8 cellular contexts compared by ENCODE assay signal in genomic region chr12:93379432-93380308, GRCh38. TPM values are rescaled to one million over a fixed set of nuclear protein-coding genes. Genes with fewer than 3 reads are reported as not detected.
A peak's percentile ranks its signal among the peaks of the same experiment; 100 is the strongest.
DNase-seq lines count a peak whose midpoint lies in the region; ATAC-seq and TF ChIP-seq lines count a peak whose summit lies in the region.

No MANE protein-coding gene starts in this region.

- peaks cover 24% of the 10 kb centered on the region for H3K4me1 ChIP-seq in CD8-positive, alpha-beta T cell (ENCODE audit: insufficient read depth, low read length)
- H3K4me1 ChIP-seq in lung (ENCODE audit: control insufficient read depth in 2 of 2, insufficient read depth in 2 of 2, low read length in 2 of 2) (peaks cover 3 to 7% of the 10 kb centered on the region in 2 donors), upper lobe of left lung (peaks cover 33 to 60% (median 48%) of the 10 kb centered on the region in 4 donors)

- no peak for TF ChIP-seq POLR2A in upper lobe of left lung (IDR thresholded peaks at IDR 0.05)

- H3K9me3 ChIP-seq in CD8-positive, alpha-beta T cell (ENCODE audit: low read length) = no peaks in the 10 kb centered on the region
- H3K9me3 ChIP-seq in KOPT-K1 (ENCODE audit: insufficient read depth, low read length, poor library complexity, severe bottlenecking) (no peaks in the 10 kb centered on the region), lung (ENCODE audit: control insufficient read depth in 2 of 2, insufficient read depth in 1 of 2, low read length in 1 of 2) (no peaks in the 10 kb centered on the region), upper lobe of left lung (no peaks in the 10 kb centered on the region)

- no peaks in the 10 kb centered on the region for H3K36me3 ChIP-seq in CD8-positive, alpha-beta T cell (ENCODE audit: insufficient read depth, low read length)
- H3K36me3 ChIP-seq in KOPT-K1 (ENCODE audit: insufficient read depth, low read length) (peaks cover 28% of the 10 kb centered on the region), lung (ENCODE audit: control insufficient read depth in 2 of 2, insufficient read depth in 2 of 2, low read length in 2 of 2) (peaks cover 0 to 1% of the 10 kb centered on the region in 2 donors), upper lobe of left lung (no peaks in the 10 kb centered on the region)

- peak overlapping the region; percentile 81 for H3K27ac ChIP-seq in CD8-positive, alpha-beta T cell (ENCODE audit: low read depth, low read length)
- H3K27ac ChIP-seq in KOPT-K1 (ENCODE audit: low read depth, low read length, poor library complexity, severe bottlenecking) (peak overlapping the region; percentile 95), lung (ENCODE audit: low read depth in 1 of 2, low read length in 1 of 2) (peak overlapping the region; percentile 55 to 90), upper lobe of left lung (peak overlapping the region; percentile 94 to 98 (median 96))

- intact Hi-C loops in CD8-positive, alpha-beta T cell (cut with DNase I, micrococcal nuclease) = loop anchor here (2.0 to 10.0 kb wide), 13 partner anchors 17 to 1502 kb away; partner anchors contain the start of genes CEP83 (in 2 of the 2), SOCS2 (in 2 of the 2), EEA1 (in 1 of the 2) and UBE2N (in 1 of the 2)

- no peaks in the 10 kb centered on the region for H3K27me3 ChIP-seq in CD8-positive, alpha-beta T cell (ENCODE audit: insufficient read depth, low read length)
- no peaks in the 10 kb centered on the region for H3K27me3 ChIP-seq in lung (ENCODE audit: control insufficient read depth, insufficient read depth)
- H3K27me3 ChIP-seq in upper lobe of left lung = no peaks in the 10 kb centered on the region

- peak overlapping the region; percentile 87 for H3K4me3 ChIP-seq in CD8-positive, alpha-beta T cell (ENCODE audit: low read depth, low read length)
- H3K4me3 ChIP-seq in lung (peak overlapping the region; percentile 40), upper lobe of left lung (peak overlapping the region; percentile 81 to 95 (median 88))

- POLR2A ChIA-PET in CD8-positive, alpha-beta T cell (lab: Charles Lee) = interaction anchor here (0.6 to 1.2 kb wide), 2 partner anchors 103 to 135 kb away, joined by 5 read pairs; no protein-coding TSS in a partner anchor

- peak overlapping the region; percentile 99 for H3K4me3 Mint-ChIP-seq in CD8-positive, alpha-beta T cell
- H3K4me3 Mint-ChIP-seq in brain = peak overlapping the region; percentile 98 to 100 (median 100)

- no peak for TF ChIP-seq EP300 in upper lobe of left lung (IDR thresholded peaks at IDR 0.05)

- CTCF ChIA-PET in CD8-positive, alpha-beta T cell (lab: Charles Lee) = interaction anchor here (0.7 to 4.1 kb wide), 7 partner anchors 10 to 392 kb away, joined by 3 to 23 read pairs (median 3); no protein-coding TSS in a partner anchor

- H3K4me1 Mint-ChIP-seq in CD8-positive, alpha-beta T cell (ENCODE audit: low read depth) = peaks cover 50% of the 10 kb centered on the region
- H3K4me1 Mint-ChIP-seq in brain = peaks cover 58% of the 10 kb centered on the region

- WGBS in lung, 2 donors = 4 to 8% methylated on average over 7 of the region's 7 CpGs
- WGBS in upper lobe of left lung, 2 donors = 3 to 4% methylated on average over 7 of the region's 7 CpGs

- H3K27me3 Mint-ChIP-seq in CD8-positive, alpha-beta T cell (ENCODE audit: low read depth) = no peaks in the 10 kb centered on the region
- H3K27me3 Mint-ChIP-seq in brain = peaks cover 13% of the 10 kb centered on the region

- peak overlapping the region; percentile 99 for H3K27ac Mint-ChIP-seq in CD8-positive, alpha-beta T cell
- H3K27ac Mint-ChIP-seq in brain = peak overlapping the region; percentile 99 to 100 (median 100)

- DNase-seq in CD8-positive, alpha-beta T cell = no peak
- DNase-seq in lung (ENCODE audit: low spot score) (no peak), upper lobe of left lung (no peak), NCI-H510A (lab: John Stamatoyannopoulos, UW) (no peak), middle frontal gyrus (ENCODE audit: extremely low spot score, low spot score) (no peak), germinal center (ENCODE audit: low spot score) (no peak)

- H3K9me3 Mint-ChIP-seq in CD8-positive, alpha-beta T cell = no peaks in the 10 kb centered on the region
- H3K9me3 Mint-ChIP-seq in brain = no peaks in the 10 kb centered on the region

- H3K36me3 Mint-ChIP-seq in CD8-positive, alpha-beta T cell = peaks cover 9% of the 10 kb centered on the region
- H3K36me3 Mint-ChIP-seq in brain = peaks cover 22% of the 10 kb centered on the region

- no peak for ATAC-seq in CD8-positive, alpha-beta T cell
- ATAC-seq in lung (ENCODE audit: insufficient read depth, low FRiP score) = no peak
- ATAC-seq in upper lobe of left lung (ENCODE audit: low FRiP score in 2 of 2) = no peak

- TF ChIP-seq CTCF in CD8-positive, alpha-beta T cell (IDR thresholded peaks at IDR 0.05) = no peak
- no peak for TF ChIP-seq CTCF in brain (conservative IDR thresholded peaks at IDR 0.05)
- TF ChIP-seq CTCF in lung (IDR thresholded peaks at IDR 0.05; ENCODE audit: control extremely low read depth, extremely low read depth) = no peak
- TF ChIP-seq CTCF in upper lobe of left lung (IDR thresholded peaks at IDR 0.05) = no peak

RNA-seq across cellular contexts. Expression of gene NUDT4, which starts 1.9 kb away (rescaled TPM):
- total RNA-seq in CD8-positive, alpha-beta T cell = 100 to 1,000 TPM in 1 of 2 experiments, 10 to 100 TPM in 1; 98.7 to 102 TPM
- polyA plus RNA-seq in brain (ENCODE audit: insufficient read depth, low read depth, low replicate concordance) = 82.7 TPM
- total RNA-seq in lung = 100 to 1,000 TPM in 1 of 2 donors, 10 to 100 TPM in 1; 54.7 to 102 TPM
- polyA plus RNA-seq in lung = 10 to 100 TPM; 20.8 to 23.8 TPM
- 10 to 100 TPM; 23.0 to 60.3 (median 34.0) TPM for total RNA-seq in upper lobe of left lung
